ENCODE assay signal across 8 cellular contexts in the genomic region with DNA sequence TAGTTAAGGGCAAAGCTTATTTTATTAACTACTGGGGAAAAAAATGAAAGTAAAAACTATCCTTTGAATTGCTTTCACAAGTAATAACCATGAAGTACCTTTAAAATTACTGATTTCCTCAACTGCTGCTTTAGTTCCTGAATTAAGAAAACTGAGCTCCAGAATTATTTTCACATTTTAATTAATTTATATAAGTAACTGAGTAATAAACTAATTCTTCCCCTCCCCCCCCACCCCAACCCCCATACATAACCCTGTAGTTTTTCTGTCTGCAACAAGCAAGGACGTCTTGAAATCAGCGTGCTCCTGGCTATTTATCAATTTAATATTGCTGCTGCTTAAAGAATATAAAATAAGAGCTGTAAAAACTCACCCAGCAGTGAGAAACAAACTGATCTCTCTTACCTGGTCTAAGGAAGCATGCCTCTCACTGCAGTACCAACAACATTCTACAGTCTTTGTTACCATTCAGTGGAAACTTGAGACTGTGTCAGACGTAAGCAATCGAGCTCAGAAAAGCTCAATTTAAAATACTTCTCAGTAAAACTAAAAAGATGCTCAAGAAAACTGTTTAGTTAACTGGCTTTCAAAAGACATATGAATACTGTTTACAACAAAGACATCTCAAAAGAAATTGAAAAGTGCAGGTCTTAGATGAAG.
A peak's percentile ranks its signal among the peaks of the same experiment; 100 is the strongest.
DNase-seq lines count a peak whose midpoint lies in the region; ATAC-seq, FAIRE-seq and TF ChIP-seq lines count a peak whose summit lies in the region.

No MANE protein-coding gene starts in this region.

- H3K27ac ChIP-seq in BLaER1 (peak overlapping the region; percentile 41; the same call in 1 of the 2 replicates), OCI-LY3 (ENCODE audit: low read length) (no peak overlapping the region; the same call in 1 of the 2 replicates), breast epithelium (peak overlapping the region; percentile 5 to 14), smooth muscle cell (ENCODE audit: low read depth) (peak overlapping the region; percentile 47)

- 10% methylated on average over 4 of the region's 4 CpGs for WGBS in smooth muscle cell (ENCODE audit: low lambda C conversion rate)

- no peak for TF ChIP-seq POLR2A in breast epithelium (IDR thresholded peaks at IDR 0.05)

- H2AFZ ChIP-seq in OCI-LY3 (ENCODE audit: low read depth, low read length) (peak overlapping the region; percentile 44; the same call in 1 of the 2 replicates), smooth muscle cell (ENCODE audit: low read depth) (peak overlapping the region; percentile 81)

- H3K4me3 ChIP-seq in BLaER1 (peak overlapping the region; percentile 69), OCI-LY3 (ENCODE audit: low read length) (peak overlapping the region; percentile 79), breast epithelium (peak overlapping the region; percentile 39 to 66 (median 51)), smooth muscle cell (peak overlapping the region; percentile 78)

- no peaks in the 10 kb centered on the region for H4K20me1 ChIP-seq in BLaER1
- H4K20me1 ChIP-seq in OCI-LY3 (ENCODE audit: insufficient read depth, low read length), result no peaks in the 10 kb centered on the region
- no peaks in the 10 kb centered on the region for H4K20me1 ChIP-seq in smooth muscle cell (ENCODE audit: low read depth)

- no peaks in the 10 kb centered on the region for H3K9me3 ChIP-seq in BLaER1
- H3K9me3 ChIP-seq in OCI-LY3 (ENCODE audit: insufficient read depth, low read length), result no peaks in the 10 kb centered on the region
- no peaks in the 10 kb centered on the region for H3K9me3 ChIP-seq in breast epithelium
- H3K9me3 ChIP-seq in smooth muscle cell (replicated peaks; ENCODE audit: low read depth), result no peaks in the 10 kb centered on the region

- H3K79me2 ChIP-seq in OCI-LY3 (ENCODE audit: low read length) (no peaks in the 10 kb centered on the region; the same call in 1 of the 2 replicates), smooth muscle cell (ENCODE audit: low read depth) (peaks cover 16% of the 10 kb centered on the region)

- no peak for DNase-seq in GM18507 (ENCODE audit: extremely low spot score, insufficient read length, low read depth)
- no peak for DNase-seq in breast epithelium (ENCODE audit: low spot score in 2 of 2)
- peak; percentile 57 for DNase-seq in inferior parietal cortex (ENCODE audit: extremely low spot score)
- no peak for DNase-seq in smooth muscle cell (lab: John Stamatoyannopoulos, UW; ENCODE audit: unreplicated experiment)
- no peak for DNase-seq in T-helper 9 cell

- peak; percentile 78 for ATAC-seq in HG03280 (IDR thresholded peaks at IDR 0.05; ENCODE audit: unreplicated experiment)

- TF ChIP-seq CTCF in OCI-LY3 (IDR thresholded peaks at IDR 0.05; ENCODE audit: low read depth, low read length) (no peak), breast epithelium (IDR thresholded peaks at IDR 0.05) (peak in 1 of 3 donors; percentile 25), smooth muscle cell (IDR thresholded peaks at IDR 0.05; ENCODE audit: borderline replicate concordance, insufficient read depth, poor library complexity, severe bottlenecking) (no peak)

- H3K36me3 ChIP-seq in BLaER1 (peaks cover 20% of the 10 kb centered on the region; the same call in 1 of the 2 replicates), OCI-LY3 (replicated peaks; ENCODE audit: low read depth, low read length) (no peaks in the 10 kb centered on the region), breast epithelium (no peaks in the 10 kb centered on the region), smooth muscle cell (ENCODE audit: low read depth) (no peaks in the 10 kb centered on the region)

- peaks cover 19% of the 10 kb centered on the region for H3K4me1 ChIP-seq in BLaER1
- peaks cover 16% of the 10 kb centered on the region for H3K4me1 ChIP-seq in OCI-LY3 (ENCODE audit: low read length)
- H3K4me1 ChIP-seq in breast epithelium, result no peaks in the 10 kb centered on the region
- H3K4me1 ChIP-seq in smooth muscle cell (ENCODE audit: low read depth), result peaks cover 5% of the 10 kb centered on the region

- H3F3A ChIP-seq in smooth muscle cell (ENCODE audit: low read depth), result no peaks in the 10 kb centered on the region

- H3K27me3 ChIP-seq in BLaER1 (no peaks in the 10 kb centered on the region), OCI-LY3 (ENCODE audit: low read depth, low read length) (no peaks in the 10 kb centered on the region), breast epithelium (no peaks in the 10 kb centered on the region), smooth muscle cell (ENCODE audit: low read depth) (no peaks in the 10 kb centered on the region)

- peak; percentile 89 for FAIRE-seq in GM18507 (lab: Jason Lieb, UNC)

- intact Hi-C loops in breast epithelium (cut with DNase I; ENCODE audit: low total_unique reads), result no loop called here

- H3K4me2 ChIP-seq in BLaER1 (peak overlapping the region; percentile 80), OCI-LY3 (ENCODE audit: low read length) (peak overlapping the region; percentile 85), smooth muscle cell (peak overlapping the region; percentile 94)

- H3K9ac ChIP-seq in BLaER1 (peak overlapping the region; percentile 78), OCI-LY3 (ENCODE audit: low read length) (peak overlapping the region; percentile 60), smooth muscle cell (ENCODE audit: low read depth) (peak overlapping the region; percentile 36)
